Comparison of ENCODE assay signal across 39 cellular contexts in the genomic region with DNA sequence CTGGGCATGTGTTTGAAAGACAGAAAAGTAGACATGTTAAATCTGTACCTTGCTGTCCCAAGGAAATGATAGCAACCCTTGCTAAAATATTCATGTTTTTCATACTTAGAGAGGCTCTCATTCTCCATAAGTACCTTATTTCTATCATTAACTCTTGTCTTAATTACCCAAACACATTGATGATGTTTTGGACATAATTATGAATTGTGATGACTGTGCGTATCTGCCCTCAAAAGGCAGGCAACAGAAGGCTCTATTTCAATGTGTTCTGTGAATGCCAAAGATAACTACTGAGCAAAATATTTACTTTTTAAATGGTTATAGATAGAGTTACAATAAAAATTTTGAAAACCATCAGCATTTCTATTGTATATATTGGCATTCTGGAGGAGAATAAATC.
"Had no signal": no experiment of that assay in that cellular context is flagged by ENCODE, and none has a peak within 500 bp of the region (broad histone marks: within the 10 kb centered on the region; RNA-seq: fewer than 3 reads in every experiment).

No MANE protein-coding gene starts in this region.

- H3K27me3 Mint-ChIP-seq: activated CD4-positive, alpha-beta memory T cell treated with anti-CD3 and anti-CD28 coated beads, Interleukin-2, amount 10 ng/mL, durations not matched to agents 7 days and 5 days; activated CD4-positive, alpha-beta T cell treated with anti-CD3 and anti-CD28 coated beads for 36 hours; activated CD4-positive, alpha-beta T cell treated with anti-CD3 and anti-CD28 coated beads, Interleukin-2, amount 10 ng/mL, durations not matched to agents 7 days and 5 days; activated CD8-positive, alpha-beta memory T cell treated with anti-CD3 and anti-CD28 coated beads, Interleukin-2, amount 10 ng/mL, durations not matched to agents 7 days and 5 days; activated naive CD4-positive, alpha-beta T cell treated with anti-CD3 and anti-CD28 coated beads, Interleukin-2, amount 10 ng/mL, durations not matched to agents 7 days and 5 days; activated naive CD4-positive, alpha-beta T cell treated with anti-CD3 and anti-CD28 coated beads, Interleukin-2, amount 50 U/mL, for 24 hours; activated naive CD8-positive, alpha-beta T cell; activated naive CD8-positive, alpha-beta T cell treated with anti-CD3 and anti-CD28 coated beads, Interleukin-2, amount 10 ng/mL, durations not matched to agents 7 days and 5 days; activated naive CD8-positive, alpha-beta T cell treated with anti-CD3 and anti-CD28 coated beads, Interleukin-2, amount 50 U/mL, for 24 hours; activated T-cell treated with anti-CD3 and anti-CD28 coated beads, Interleukin-2, amount 50 U/mL, for 24 hours; brain; central memory CD8-positive, alpha-beta T cell had no signal

- DNase-seq: activated CD4-positive, alpha-beta memory T cell treated with anti-CD3 and anti-CD28 coated beads, Interleukin-2, amount 10 ng/mL, durations not matched to agents 7 days and 5 days; activated CD4-positive, alpha-beta T cell treated with anti-CD3 and anti-CD28 coated beads for 1 hour; activated CD4-positive, alpha-beta T cell treated with anti-CD3 and anti-CD28 coated beads for 36 hours; activated CD4-positive, alpha-beta T cell treated with anti-CD3 and anti-CD28 coated beads for 48 hours; activated CD4-positive, alpha-beta T cell treated with anti-CD3 and anti-CD28 coated beads, Interleukin-2, amount 10 ng/mL, durations not matched to agents 7 days and 5 days; activated CD4-positive, alpha-beta T cell treated with anti-CD3 and anti-CD28 coated beads, Interleukin-2, amount 50 U/mL, for 48 hours; activated CD4-positive, CD25-positive, alpha-beta regulatory T cell; activated CD8-positive, alpha-beta memory T cell treated with anti-CD3 and anti-CD28 coated beads for 24 hours; activated CD8-positive, alpha-beta memory T cell treated with anti-CD3 and anti-CD28 coated beads, Interleukin-2, amount 10 ng/mL, durations not matched to agents 7 days and 5 days; activated CD8-positive, alpha-beta memory T cell treated with anti-CD3 and anti-CD28 coated beads, Interleukin-2, amount 50 U/mL, for 48 hours; activated CD8-positive, alpha-beta T cell treated with anti-CD3 and anti-CD28 coated beads, Interleukin-2, amount 10 ng/mL, durations not matched to agents 7 days and 5 days; activated effector memory CD4-positive, alpha-beta T cell treated with Interleukin-2 at 50 U/mL for 16 hours; activated gamma-delta T cell; activated naive CD4-positive, alpha-beta T cell treated with anti-CD3 and anti-CD28 coated beads, Interleukin-2, amount 10 ng/mL, durations not matched to agents 7 days and 5 days; activated naive CD4-positive, alpha-beta T cell treated with Interleukin-2 at 50 U/mL for 16 hours; activated naive CD8-positive, alpha-beta T cell treated with anti-CD3 and anti-CD28 coated beads, Interleukin-2, amount 10 ng/mL, durations not matched to agents 7 days and 5 days; activated naive CD8-positive, alpha-beta T cell treated with anti-CD3 and anti-CD28 coated beads, Interleukin-2, amount 50 U/mL, for 24 hours; activated T-cell treated with anti-CD3 and anti-CD28 coated beads, Interleukin-2, amount 50 U/mL, for 24 hours; activated T-cell treated with anti-CD3 and anti-CD28 coated beads, Interleukin-2, amount 50 U/mL, for 48 hours; amygdala; anterior cingulate cortex; caudate nucleus; cerebellar nuclear complex; T-helper 2 cell; T-helper 9 cell; WERI-Rb-1 had no signal

- FAIRE-seq: bronchial epithelial cell, TTC549 had no signal

- H3K4me3 Mint-ChIP-seq: activated CD4-positive, alpha-beta memory T cell treated with anti-CD3 and anti-CD28 coated beads, Interleukin-2, amount 10 ng/mL, durations not matched to agents 7 days and 5 days; activated CD4-positive, alpha-beta T cell treated with anti-CD3 and anti-CD28 coated beads for 36 hours; activated CD4-positive, alpha-beta T cell treated with anti-CD3 and anti-CD28 coated beads, Interleukin-2, amount 10 ng/mL, durations not matched to agents 7 days and 5 days; activated CD8-positive, alpha-beta memory T cell treated with anti-CD3 and anti-CD28 coated beads, Interleukin-2, amount 10 ng/mL, durations not matched to agents 7 days and 5 days; activated CD8-positive, alpha-beta T cell treated with anti-CD3 and anti-CD28 coated beads, Interleukin-2, amount 10 ng/mL, durations not matched to agents 7 days and 5 days; activated naive CD4-positive, alpha-beta T cell treated with anti-CD3 and anti-CD28 coated beads, Interleukin-2, amount 10 ng/mL, durations not matched to agents 7 days and 5 days; activated naive CD4-positive, alpha-beta T cell treated with anti-CD3 and anti-CD28 coated beads, Interleukin-2, amount 50 U/mL, for 24 hours; activated naive CD8-positive, alpha-beta T cell; activated naive CD8-positive, alpha-beta T cell treated with anti-CD3 and anti-CD28 coated beads, Interleukin-2, amount 10 ng/mL, durations not matched to agents 7 days and 5 days; activated naive CD8-positive, alpha-beta T cell treated with anti-CD3 and anti-CD28 coated beads, Interleukin-2, amount 50 U/mL, for 24 hours; activated T-cell treated with anti-CD3 and anti-CD28 coated beads, Interleukin-2, amount 50 U/mL, for 24 hours; brain; central memory CD8-positive, alpha-beta T cell; T-helper 1 cell treated with Interleukin-12 subunit alpha and Interleukin-12 subunit beta and Interleukin-4 antibody, amounts not matched to agents 30 μg/mL and 1 μg/mL, for 36 hours; T-helper 2 cell treated with Interferon-gamma antibody and Interleukin-4, amounts not matched to agents 5 μg/mL and 100 μg/mL, for 36 hours; WTC11 had no signal

- H3K27ac Mint-ChIP-seq: activated CD4-positive, alpha-beta memory T cell treated with anti-CD3 and anti-CD28 coated beads, Interleukin-2, amount 10 ng/mL, durations not matched to agents 7 days and 5 days; activated CD4-positive, alpha-beta T cell treated with anti-CD3 and anti-CD28 coated beads for 36 hours; activated CD4-positive, alpha-beta T cell treated with anti-CD3 and anti-CD28 coated beads, Interleukin-2, amount 10 ng/mL, durations not matched to agents 7 days and 5 days; activated CD8-positive, alpha-beta memory T cell treated with anti-CD3 and anti-CD28 coated beads, Interleukin-2, amount 10 ng/mL, durations not matched to agents 7 days and 5 days; activated CD8-positive, alpha-beta T cell treated with anti-CD3 and anti-CD28 coated beads, Interleukin-2, amount 10 ng/mL, durations not matched to agents 7 days and 5 days; activated naive CD4-positive, alpha-beta T cell treated with anti-CD3 and anti-CD28 coated beads, Interleukin-2, amount 10 ng/mL, durations not matched to agents 7 days and 5 days; activated naive CD4-positive, alpha-beta T cell treated with anti-CD3 and anti-CD28 coated beads, Interleukin-2, amount 50 U/mL, for 24 hours; activated naive CD8-positive, alpha-beta T cell; activated naive CD8-positive, alpha-beta T cell treated with anti-CD3 and anti-CD28 coated beads, Interleukin-2, amount 10 ng/mL, durations not matched to agents 7 days and 5 days; activated naive CD8-positive, alpha-beta T cell treated with anti-CD3 and anti-CD28 coated beads, Interleukin-2, amount 50 U/mL, for 24 hours; activated T-cell treated with anti-CD3 and anti-CD28 coated beads, Interleukin-2, amount 50 U/mL, for 24 hours; activated T-helper 2 cell treated with anti-CD3 and anti-CD28 coated beads, Interferon-gamma antibody, Interleukin-2, Interleukin-4, amounts not matched to agents 10 μg/mL and 5 μg/mL and 100 μg/mL, durations not matched to agents 14 hours and 24 hours and 36 hours; brain; T-helper 1 cell treated with Interleukin-12 subunit alpha and Interleukin-12 subunit beta and Interleukin-4 antibody, amounts not matched to agents 30 μg/mL and 1 μg/mL, for 36 hours; T-helper 2 cell treated with Interferon-gamma antibody and Interleukin-4, amounts not matched to agents 5 μg/mL and 100 μg/mL, for 36 hours; WTC11 had no signal

- H3K4me1 ChIP-seq: ascending aorta had no signal

- H3K4me3 ChIP-seq: ascending aorta, cardiac muscle cell had no signal

- H3K9me3 Mint-ChIP-seq: activated CD4-positive, alpha-beta memory T cell treated with anti-CD3 and anti-CD28 coated beads, Interleukin-2, amount 10 ng/mL, durations not matched to agents 7 days and 5 days; activated CD4-positive, alpha-beta T cell treated with anti-CD3 and anti-CD28 coated beads, Interleukin-2, amount 10 ng/mL, durations not matched to agents 7 days and 5 days; activated naive CD4-positive, alpha-beta T cell treated with anti-CD3 and anti-CD28 coated beads, Interleukin-2, amount 10 ng/mL, durations not matched to agents 7 days and 5 days; activated naive CD4-positive, alpha-beta T cell treated with anti-CD3 and anti-CD28 coated beads, Interleukin-2, amount 50 U/mL, for 24 hours; activated naive CD8-positive, alpha-beta T cell treated with anti-CD3 and anti-CD28 coated beads, Interleukin-2, amount 10 ng/mL, durations not matched to agents 7 days and 5 days; activated T-cell treated with anti-CD3 and anti-CD28 coated beads, Interleukin-2, amount 50 U/mL, for 24 hours; activated T-helper 2 cell treated with anti-CD3 and anti-CD28 coated beads, Interferon-gamma antibody, Interleukin-2, Interleukin-4, amounts not matched to agents 10 μg/mL and 5 μg/mL and 100 μg/mL, durations not matched to agents 14 hours and 24 hours and 36 hours; brain; T-helper 2 cell treated with Interferon-gamma antibody and Interleukin-4, amounts not matched to agents 5 μg/mL and 100 μg/mL, for 36 hours; WTC11 had no signal

- H3K9me3 ChIP-seq: ascending aorta had no signal

- H3K36me3 ChIP-seq: ascending aorta, cardiac muscle cell, WERI-Rb-1 had no signal

- H3K36me3 Mint-ChIP-seq: activated CD8-positive, alpha-beta memory T cell treated with anti-CD3 and anti-CD28 coated beads, Interleukin-2, amount 10 ng/mL, durations not matched to agents 7 days and 5 days; activated naive CD4-positive, alpha-beta T cell treated with anti-CD3 and anti-CD28 coated beads, Interleukin-2, amount 10 ng/mL, durations not matched to agents 7 days and 5 days; activated naive CD4-positive, alpha-beta T cell treated with anti-CD3 and anti-CD28 coated beads, Interleukin-2, amount 50 U/mL, for 24 hours; activated naive CD8-positive, alpha-beta T cell; activated naive CD8-positive, alpha-beta T cell treated with anti-CD3 and anti-CD28 coated beads, Interleukin-2, amount 10 ng/mL, durations not matched to agents 7 days and 5 days; brain; WTC11 had no signal

- H3K4me1 Mint-ChIP-seq: activated CD4-positive, alpha-beta memory T cell treated with anti-CD3 and anti-CD28 coated beads, Interleukin-2, amount 10 ng/mL, durations not matched to agents 7 days and 5 days; activated CD4-positive, alpha-beta T cell treated with anti-CD3 and anti-CD28 coated beads for 36 hours; activated CD4-positive, alpha-beta T cell treated with anti-CD3 and anti-CD28 coated beads, Interleukin-2, amount 10 ng/mL, durations not matched to agents 7 days and 5 days; activated CD8-positive, alpha-beta memory T cell treated with anti-CD3 and anti-CD28 coated beads, Interleukin-2, amount 10 ng/mL, durations not matched to agents 7 days and 5 days; activated naive CD4-positive, alpha-beta T cell treated with anti-CD3 and anti-CD28 coated beads, Interleukin-2, amount 10 ng/mL, durations not matched to agents 7 days and 5 days; activated naive CD4-positive, alpha-beta T cell treated with anti-CD3 and anti-CD28 coated beads, Interleukin-2, amount 50 U/mL, for 24 hours; activated naive CD8-positive, alpha-beta T cell treated with anti-CD3 and anti-CD28 coated beads, Interleukin-2, amount 10 ng/mL, durations not matched to agents 7 days and 5 days; activated naive CD8-positive, alpha-beta T cell treated with anti-CD3 and anti-CD28 coated beads, Interleukin-2, amount 50 U/mL, for 24 hours; brain; central memory CD8-positive, alpha-beta T cell; WTC11 had no signal

- ATAC-seq: activated CD4-positive, alpha-beta T cell treated with anti-CD3 and anti-CD28 coated beads for 36 hours; activated CD4-positive, CD25-positive, alpha-beta regulatory T cell treated with anti-CD3 and anti-CD28 coated beads, Interleukin-2, amount 50 U/mL, for 24 hours; activated CD8-positive, alpha-beta memory T cell treated with anti-CD3 and anti-CD28 coated beads, Interleukin-2, amount 10 ng/mL, durations not matched to agents 7 days and 5 days; activated CD8-positive, alpha-beta T cell treated with anti-CD3 and anti-CD28 coated beads, Interleukin-2, amount 10 ng/mL, durations not matched to agents 7 days and 5 days; activated naive CD8-positive, alpha-beta T cell treated with anti-CD3 and anti-CD28 coated beads, Interleukin-2, amount 50 U/mL, for 24 hours; WTC11 had no signal

- H3K27me3 ChIP-seq: ascending aorta, cardiac muscle cell had no signal

- H3K27ac ChIP-seq: ascending aorta, cardiac muscle cell, WERI-Rb-1 had no signal
